In the genomic region with DNA sequence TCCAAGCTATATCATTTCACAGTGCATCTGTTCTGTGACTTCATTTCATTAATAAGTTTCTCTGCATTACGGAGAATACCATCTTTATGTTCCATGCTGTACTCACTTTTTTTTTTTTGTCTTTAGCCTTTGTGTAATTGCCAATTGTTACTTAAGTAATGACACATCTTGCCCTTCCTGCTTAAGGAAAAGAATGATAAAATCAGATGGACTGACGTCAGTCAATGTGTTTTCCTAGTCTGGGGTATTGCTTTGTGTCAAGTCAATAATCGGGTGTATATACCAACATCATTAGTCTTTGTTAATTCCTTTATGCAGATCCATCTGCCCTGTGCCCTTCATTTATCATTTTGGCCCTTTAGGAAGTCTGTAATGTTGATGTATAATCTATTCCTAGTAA, we compare ENCODE assay signal across 22 cellular contexts.
"Had no signal": no experiment of that assay in that cellular context is flagged by ENCODE, and none has a peak within 500 bp of the region (broad histone marks: within the 10 kb centered on the region; RNA-seq: fewer than 3 reads in every experiment).

No MANE protein-coding gene starts in this region.

- H3K36me3 ChIP-seq: neural progenitor cell, sigmoid colon, transverse colon, uterus had no signal

- H3K9ac ChIP-seq: neural progenitor cell had no signal

- H2AFZ ChIP-seq: neural progenitor cell had no signal

- H3K4me1 ChIP-seq: transverse colon, uterus had no signal

- FAIRE-seq: kidney had no signal

- H3K4me2 ChIP-seq: neural progenitor cell had no signal

- H3K4me1 Mint-ChIP-seq: stimulated activated naive B cell treated with anti-CD40 and anti-IgM and Interleukin-4, amounts not matched to agents 10 μg/mL and 1 μg/mL and 100 μg/mL, for 72 hours had no signal

- H3K9me3 Mint-ChIP-seq: activated naive CD8-positive, alpha-beta T cell treated with anti-CD3 and anti-CD28 coated beads, Interleukin-2, amount 50 U/mL, for 24 hours; mesothelial cell of epicardium; naive thymus-derived CD8-positive, alpha-beta T cell; neural progenitor cell had no signal

- H3K4me3 ChIP-seq: body of pancreas, coronary artery, neural progenitor cell, sigmoid colon, transverse colon, uterus had no signal

- H3K9me3 ChIP-seq: body of pancreas, sigmoid colon, transverse colon, uterus had no signal

- ATAC-seq: activated naive CD8-positive, alpha-beta T cell treated with anti-CD3 and anti-CD28 coated beads, Interleukin-2, amount 50 U/mL, for 24 hours; activated T-cell treated with anti-CD3 and anti-CD28 coated beads, Interleukin-2, amount 50 U/mL, for 72 hours; body of pancreas; left lobe of liver; naive thymus-derived CD8-positive, alpha-beta T cell; stimulated activated naive B cell treated with anti-CD40 and anti-IgM and Interleukin-4, amounts not matched to agents 10 μg/mL and 1 μg/mL and 100 μg/mL, for 72 hours had no signal

- H3K27ac ChIP-seq: body of pancreas, coronary artery, neural progenitor cell, sigmoid colon, transverse colon, uterus had no signal

- DNase-seq: activated CD4-positive, alpha-beta T cell treated with anti-CD3 and anti-CD28 coated beads, Interleukin-2, amount 50 U/mL, for 48 hours; activated effector memory CD4-positive, alpha-beta T cell treated with Interleukin-2 at 50 U/mL for 16 hours; activated naive CD4-positive, alpha-beta T cell treated with anti-CD3 and anti-CD28 coated beads, Interleukin-2, amount 50 U/mL, for 16 hours; activated naive CD8-positive, alpha-beta T cell treated with anti-CD3 and anti-CD28 coated beads, Interleukin-2, amount 50 U/mL, for 24 hours; activated T-cell treated with anti-CD3 and anti-CD28 coated beads, Interleukin-2, amount 50 U/mL, for 72 hours; body of pancreas; cerebellar nuclear complex; foreskin melanocyte; kidney; naive thymus-derived CD8-positive, alpha-beta T cell; posterior cingulate gyrus; sigmoid colon; stimulated activated CD4-positive, alpha-beta T cell treated with anti-CD3 and anti-CD28 coated beads, Interleukin-2, amount 100 ng/mL, for 48 hours; stimulated activated CD8-positive, alpha-beta memory T cell treated with anti-CD3 and anti-CD28 coated beads, Interleukin-4, amount 100 ng/mL, for 48 hours; stimulated activated naive B cell treated with anti-CD40 and anti-IgM and Interleukin-4, amounts not matched to agents 10 μg/mL and 1 μg/mL and 100 μg/mL, for 72 hours; T-helper 9 cell; transverse colon; uterus had no signal

- H3K27me3 Mint-ChIP-seq: activated naive CD8-positive, alpha-beta T cell treated with anti-CD3 and anti-CD28 coated beads, Interleukin-2, amount 50 U/mL, for 24 hours; naive thymus-derived CD8-positive, alpha-beta T cell; stimulated activated naive B cell treated with anti-CD40 and anti-IgM and Interleukin-4, amounts not matched to agents 10 μg/mL and 1 μg/mL and 100 μg/mL, for 72 hours had no signal

- H3K4me3 Mint-ChIP-seq: activated naive CD8-positive, alpha-beta T cell treated with anti-CD3 and anti-CD28 coated beads, Interleukin-2, amount 50 U/mL, for 24 hours; activated T-cell treated with anti-CD3 and anti-CD28 coated beads, Interleukin-2, amount 50 U/mL, for 72 hours; mesothelial cell of epicardium; naive thymus-derived CD8-positive, alpha-beta T cell; neural progenitor cell; stimulated activated naive B cell treated with anti-CD40 and anti-IgM and Interleukin-4, amounts not matched to agents 10 μg/mL and 1 μg/mL and 100 μg/mL, for 72 hours had no signal

- H3K36me3 Mint-ChIP-seq: mesothelial cell of epicardium had no signal

- H3K27ac Mint-ChIP-seq: activated naive CD8-positive, alpha-beta T cell treated with anti-CD3 and anti-CD28 coated beads, Interleukin-2, amount 50 U/mL, for 24 hours; activated T-cell treated with anti-CD3 and anti-CD28 coated beads, Interleukin-2, amount 50 U/mL, for 72 hours; mesothelial cell of epicardium; naive thymus-derived CD8-positive, alpha-beta T cell; neural progenitor cell; stimulated activated naive B cell treated with anti-CD40 and anti-IgM and Interleukin-4, amounts not matched to agents 10 μg/mL and 1 μg/mL and 100 μg/mL, for 72 hours had no signal

- H3K27me3 ChIP-seq: body of pancreas, neural progenitor cell, sigmoid colon, transverse colon, uterus had no signal
